In the genomic region with DNA sequence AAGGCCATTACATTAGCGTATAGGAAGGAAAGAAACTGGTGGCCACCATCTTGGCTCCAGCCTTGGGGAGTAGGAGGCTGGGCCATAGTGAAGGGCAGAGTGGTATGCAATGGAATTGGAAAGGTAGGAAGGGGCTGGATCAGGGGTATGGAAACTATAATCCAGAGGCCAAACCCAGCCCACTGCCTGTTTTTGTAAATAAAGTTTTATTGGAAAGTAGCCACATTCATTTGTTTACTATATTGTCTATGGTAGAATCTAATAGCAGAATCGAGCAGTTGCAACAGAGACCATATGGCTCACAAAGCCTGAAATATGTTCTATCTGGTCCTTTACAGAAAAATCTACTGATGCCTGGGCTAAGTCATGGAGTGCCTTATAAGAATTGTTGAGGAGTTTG, we compare ENCODE assay signal across 19 cellular contexts. TPM values are rescaled to one million over a fixed set of nuclear protein-coding genes. Genes with fewer than 3 reads are reported as not detected.
DNase-seq lines count a peak whose midpoint lies in the region; ATAC-seq, FAIRE-seq and TF ChIP-seq lines count a peak whose summit lies in the region.
"Had no signal": no experiment of that assay in that cellular context is flagged by ENCODE, and none has a peak within 500 bp of the region (broad histone marks: within the 10 kb centered on the region; RNA-seq: fewer than 3 reads in every experiment).

No MANE protein-coding gene starts in this region.

- POLR2A ChIA-PET in CD4-positive, alpha-beta memory T cell (lab: Charles Lee; ENCODE audit: partially characterized antibody) = interaction anchor here (0.6 to 4.8 kb wide), 12 partner anchors 9 to 255 kb away, joined by 3 to 47 read pairs (median 5); partner anchors contain the start of genes BTD and SH3BP5
- POLR2A ChIA-PET in K562 (lab: Yijun Ruan, JAX) = interaction anchor here (1.2 to 1.4 kb wide), 3 partner anchors 10 to 14 kb away, joined by 5 read pairs; partner anchors contain the start of gene SH3BP5

- no peak overlapping the region for H3K4me2 ChIP-seq in K562 (ENCODE audit: insufficient read depth, low read length)
- H3K4me2 ChIP-seq: BLaER1, GM23338 had no signal

- no peaks in the 10 kb centered on the region for H3K9me3 ChIP-seq in CD4-positive, alpha-beta memory T cell (ENCODE audit: control insufficient read depth in 1 of 2, low read length in 2 of 2)
- H3K9me3 ChIP-seq in KOPT-K1 (ENCODE audit: insufficient read depth, low read length, poor library complexity, severe bottlenecking) = peaks cover 14% of the 10 kb centered on the region
- H3K9me3 ChIP-seq in K562 (replicated peaks; ENCODE audit: control insufficient read depth, insufficient read depth, low read depth, low read length) = 0 out of 2 replicates have a peak, but pooled peaks cover 2% of the 10 kb centered on the region
- peaks cover 0 to 23% (median 9%) of the 10 kb centered on the region in 8 donors for H3K9me3 ChIP-seq in spleen

- no peak for ATAC-seq in K562
- no peak for ATAC-seq in HG02798 (IDR thresholded peaks at IDR 0.05; ENCODE audit: poor library complexity, unreplicated experiment)
- no peak for ATAC-seq in GM18520 (IDR thresholded peaks at IDR 0.05; ENCODE audit: unreplicated experiment)
- ATAC-seq: GM23338 had no signal

- no peak for TF ChIP-seq RAD21 in K562 (CRISPR knock-in tag; conservative IDR thresholded peaks at IDR 0.05 in 1 of 2, IDR thresholded peaks at IDR 0.05 in 1 of 2)

- H2AFZ ChIP-seq in K562 (ENCODE audit: low read depth, low read length) = peak overlapping the region; percentile 81
- H2AFZ ChIP-seq: GM23338 had no signal

- in situ Hi-C loops in K562 (cut with MboI) = no loop called here

- H3K4me3 ChIP-seq in CD4-positive, alpha-beta memory T cell (ENCODE audit: low read length in 2 of 2) = peak overlapping the region; percentile 8 to 20
- no peak overlapping the region for H3K4me3 ChIP-seq in K562
- H3K4me3 ChIP-seq in spleen = no peak overlapping the region
- H3K4me3 ChIP-seq: BLaER1, GM23338 had no signal

- no peak for TF ChIP-seq EP300 in K562 (IDR thresholded peaks at IDR 0.05; ENCODE audit: low read length)

- FAIRE-seq in K562 (lab: Jason Lieb, UNC) = no peak
- FAIRE-seq: GM12892, RCC 7860 had no signal

- no peak for TF ChIP-seq CTCF in K562 (IDR thresholded peaks at IDR 0.05 in 2 of 3, conservative IDR thresholded peaks at IDR 0.05 in 1 of 3; ENCODE audit: insufficient read depth in 2 of 3, low read depth in 1 of 3, low read length in 3 of 3)
- no peak for TF ChIP-seq CTCF in spleen (IDR thresholded peaks at IDR 0.05 in 8 of 11, conservative IDR thresholded peaks at IDR 0.05 in 3 of 11)

- no peak overlapping the region for H3K9ac ChIP-seq in K562 (ENCODE audit: insufficient read depth in 1 of 2, low read depth in 2 of 2, low read length in 2 of 2)
- H3K9ac ChIP-seq: BLaER1 had no signal

- TF ChIP-seq POLR2A in K562 (conservative IDR thresholded peaks at IDR 0.05) (no peak), spleen (IDR thresholded peaks at IDR 0.05) (no peak)

- peaks cover 2 to 5% of the 10 kb centered on the region in 2 donors for H3K36me3 Mint-ChIP-seq in CD4-positive, alpha-beta memory T cell

- H3K27ac ChIP-seq in CD4-positive, alpha-beta memory T cell (ENCODE audit: low read depth, low read length) = no peak overlapping the region
- peak overlapping the region; percentile 32 for H3K27ac ChIP-seq in KOPT-K1 (ENCODE audit: low read depth, low read length, poor library complexity, severe bottlenecking)
- H3K27ac ChIP-seq in K562 (ENCODE audit: extremely low read depth, low read depth, low read length) = no peak overlapping the region
- H3K27ac ChIP-seq in spleen = peak overlapping the region; percentile 60 to 90 (median 81)
- H3K27ac ChIP-seq: BLaER1 had no signal

- H3K9me1 ChIP-seq in K562 (ENCODE audit: control insufficient read depth, insufficient read depth, low read length) = no peaks in the 10 kb centered on the region

- H4K20me1 ChIP-seq in K562 (replicated peaks; ENCODE audit: control insufficient read depth, insufficient read depth, low read length) = no peaks in the 10 kb centered on the region
- H4K20me1 ChIP-seq: BLaER1 had no signal

- 67% methylated on average over 2 of the region's 2 CpGs for WGBS in K562 (ENCODE audit: insufficient coverage, low coverage, missing lambda C conversion rate)
- WGBS in spleen, 5 donors = 95 to 100% (median 97%) methylated on average over 2 of the region's 2 CpGs

- H3K27me3 ChIP-seq in CD4-positive, alpha-beta memory T cell (ENCODE audit: insufficient read depth, low read length) = no peaks in the 10 kb centered on the region
- H3K27me3 ChIP-seq in K562 (ENCODE audit: control insufficient read depth in 2 of 2, insufficient read depth in 2 of 2, low read length in 2 of 2) = no peaks in the 10 kb centered on the region
- no peaks in the 10 kb centered on the region for H3K27me3 ChIP-seq in spleen (replicated peaks in 1 of 7)
- H3K27me3 ChIP-seq: BLaER1 had no signal

- intact Hi-C loops in CD4-positive, alpha-beta memory T cell (cut with micrococcal nuclease) = loop anchor here (2.0 kb wide), 1 partner anchor 16 kb away; no protein-coding TSS in a partner anchor
- intact Hi-C loops in K562 (cut with micrococcal nuclease) = no loop called here
- intact Hi-C loops in spleen (cut with DNase I; ENCODE audit: low total_unique reads) = no loop called here

- no peak for DNase-seq in CD4-positive, alpha-beta memory T cell
- DNase-seq in K562 (ENCODE audit: extremely low read depth in 1 of 4, low spot score in 3 of 4) (no peak), spleen (no peak), activated gamma-delta T cell treated with Interleukin-2 at 50 U/mL for 16 hours (no peak)
- DNase-seq: DMS53, Kasumi-1, NCI-H1417, NCI-H1930, NCI-H2171, NCI-H446 treated with DMSO at 0.1 percent for 48 hours, NCI-H748 treated with DMSO at 0.1 percent for 48 hours, SHP77 had no signal

- H3K9me3 Mint-ChIP-seq in CD4-positive, alpha-beta memory T cell = peaks cover 0 to 14% (median 8%) of the 10 kb centered on the region in 8 donors

- no peaks in the 10 kb centered on the region for H3K27me3 Mint-ChIP-seq in CD4-positive, alpha-beta memory T cell

- no peaks in the 10 kb centered on the region for H3K36me3 ChIP-seq in CD4-positive, alpha-beta memory T cell (ENCODE audit: insufficient read depth, low read length)
- no peaks in the 10 kb centered on the region for H3K36me3 ChIP-seq in KOPT-K1 (ENCODE audit: insufficient read depth, low read length)
- H3K36me3 ChIP-seq in K562 (ENCODE audit: control insufficient read depth, insufficient read depth, low read length) = no peaks in the 10 kb centered on the region
- no peaks in the 10 kb centered on the region for H3K36me3 ChIP-seq in spleen
- H3K36me3 ChIP-seq: BLaER1 had no signal

- no TSS peak for BruUV-seq in K562 (replicated peaks; lab: Mats Ljungman, UMichigan)

- CTCF ChIA-PET in CD4-positive, alpha-beta memory T cell (lab: Charles Lee; ENCODE audit: partially characterized antibody) = interaction anchor here (0.9 to 6.6 kb wide), 10 partner anchors 9 to 106 kb away, joined by 3 to 51 read pairs (median 10); partner anchors contain the start of gene SH3BP5
- CTCF ChIA-PET in K562 (lab: Yijun Ruan, JAX; ENCODE audit: low intra/inter-chr PET ratio) = no interaction called here

- peak overlapping the region; percentile 91 to 99 (median 97) for H3K27ac Mint-ChIP-seq in CD4-positive, alpha-beta memory T cell
- H3K27ac Mint-ChIP-seq: GM23338 had no signal

- peaks cover 68% of the 10 kb centered on the region for H3K4me1 ChIP-seq in CD4-positive, alpha-beta memory T cell (ENCODE audit: insufficient read depth, low read length)
- peaks cover 12 to 19% of the 10 kb centered on the region in 2 experiments for H3K4me1 ChIP-seq in K562 (replicated peaks in 1 of 2; ENCODE audit: control insufficient read depth in 2 of 2, insufficient read depth in 2 of 2, low read length in 2 of 2)
- peaks cover 3 to 74% (median 43%) of the 10 kb centered on the region in 6 donors for H3K4me1 ChIP-seq in spleen

- H3K79me2 ChIP-seq in K562 (ENCODE audit: control insufficient read depth, insufficient read depth, low read length) = no peaks in the 10 kb centered on the region

- H3K4me3 Mint-ChIP-seq in CD4-positive, alpha-beta memory T cell = peak overlapping the region in 6 of 8 donors; percentile 23 to 93 (median 86)
- H3K4me3 Mint-ChIP-seq: GM23338 had no signal

- peaks cover 45 to 78% (median 64%) of the 10 kb centered on the region in 4 donors for H3K4me1 Mint-ChIP-seq in CD4-positive, alpha-beta memory T cell
- H3K4me1 Mint-ChIP-seq: GM23338 had no signal

TF ChIP-seq in K562, 482 proteins besides CTCF, POLR2A, EP300 and RAD21 (continues in another document):
- TF ChIP-seq, protein P1, sequence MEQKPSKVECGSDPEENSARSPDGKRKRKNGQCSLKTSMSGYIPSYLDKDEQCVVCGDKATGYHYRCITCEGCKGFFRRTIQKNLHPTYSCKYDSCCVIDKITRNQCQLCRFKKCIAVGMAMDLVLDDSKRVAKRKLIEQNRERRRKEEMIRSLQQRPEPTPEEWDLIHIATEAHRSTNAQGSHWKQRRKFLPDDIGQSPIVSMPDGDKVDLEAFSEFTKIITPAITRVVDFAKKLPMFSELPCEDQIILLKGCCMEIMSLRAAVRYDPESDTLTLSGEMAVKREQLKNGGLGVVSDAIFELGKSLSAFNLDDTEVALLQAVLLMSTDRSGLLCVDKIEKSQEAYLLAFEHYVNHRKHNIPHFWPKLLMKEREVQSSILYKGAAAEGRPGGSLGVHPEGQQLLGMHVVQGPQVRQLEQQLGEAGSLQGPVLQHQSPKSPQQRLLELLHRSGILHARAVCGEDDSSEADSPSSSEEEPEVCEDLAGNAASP (IDR thresholded peaks at IDR 0.05) = no peak

RNA-seq across cellular contexts. Expression of gene SH3BP5, which starts 14.1 kb away (rescaled TPM):
- total RNA-seq in CD4-positive, alpha-beta memory T cell = 10 to 100 TPM; 55.8 to 56.9 TPM
- polyA plus RNA-seq in CD4-positive, alpha-beta memory T cell = 100 to 1,000 TPM in 1 of 2 donors, 10 to 100 TPM in 1; 48.2 to 118 TPM
- total RNA-seq in K562 (2011; cell fraction: chromatin; rRNA removed; ENCODE audit: low replicate concordance) = 17.8 and 19.2 TPM in 2 replicates
- 10.1 and 13.8 TPM in 2 replicates for total RNA-seq in K562 (2011; cell fraction: nucleolus; rRNA removed)
- 11.7 and 17.1 TPM in 2 replicates for total RNA-seq in K562 (2011; cell fraction: nucleoplasm; rRNA removed)
- 14.9 and 17.1 TPM in 2 replicates for total RNA-seq in K562 (2014; rRNA removed)
- 13.5 and 15.2 TPM in 2 replicates for total RNA-seq in K562 (2014; rRNA removed; fragmentation: Illumina TruSeq; extraction: Trizol)
- 12.2 and 13.5 TPM in 2 replicates for total RNA-seq in K562 (2015; rRNA removed; fragmentation: Illumina TruSeq; extraction: Trizol)
- 13.9 and 18.6 TPM in 2 replicates for total RNA-seq in K562 (2021)
- 26.2 and 29.0 TPM in 2 replicates for polyA plus RNA-seq in K562 (2011; rRNA removed)
- polyA plus RNA-seq in K562 (2011; cell fraction: cytosol; rRNA removed) = 19.8 and 19.9 TPM in 2 replicates
- polyA plus RNA-seq in K562 (2011; cell fraction: nucleus; rRNA removed) = 18.5 and 19.8 TPM in 2 replicates
- polyA plus RNA-seq in K562 (2012) = 20.4 and 27.0 TPM in 2 replicates
- 22.0 and 28.0 TPM in 2 replicates for polyA plus RNA-seq in K562 (2014; fragmentation: Illumina TruSeq; extraction: Trizol)
- 1 to 10 TPM; 2.9 to 3.5 TPM for polyA plus RNA-seq in K562 (2014; fragmentation: Nextera tagmentation; extraction: Ambion mirVana)
- polyA plus RNA-seq in K562 (2014; rRNA removed) = 23.4 and 24.7 TPM in 2 replicates
- 15.7 and 16.1 TPM in 2 replicates for polyA minus RNA-seq in K562 (2011; rRNA and poly(A)+ RNA removed)
- 12.2 and 14.1 TPM in 2 replicates for polyA minus RNA-seq in K562 (2011; cell fraction: cytosol; rRNA and poly(A)+ RNA removed)
- 8.8 and 12.4 TPM in 2 replicates for polyA minus RNA-seq in K562 (2011; cell fraction: nucleus; rRNA and poly(A)+ RNA removed)
- 10 to 100 TPM; 46.6 to 75.0 (median 62.3) TPM for total RNA-seq in spleen
- 10 to 100 TPM; 36.4 to 46.0 (median 39.7) TPM for polyA plus RNA-seq in spleen

Comparison
In these comparisons a context has a peak if more than half of its experiments do, and no peak if none do; other contexts are left out.
1. H3K27ac ChIP-seq: peak in KOPT-K1 (single experiment) and spleen (8 of 8); none in CD4-positive, alpha-beta memory T cell (single experiment) and K562 (single experiment).
2. H3K4me3 ChIP-seq: peak in CD4-positive, alpha-beta memory T cell (2 of 2); none in K562 (single experiment) and spleen (0 of 8).